In genomic region chr19:35828694-35829301, GRCh38 we compare ENCODE assay signal across 8 cellular contexts. TPM values are rescaled to one million over a fixed set of nuclear protein-coding genes. Genes with fewer than 3 reads are reported as not detected.
DNase-seq lines count a peak whose midpoint lies in the region; ATAC-seq, FAIRE-seq and TF ChIP-seq lines count a peak whose summit lies in the region.

No MANE protein-coding gene starts in this region.

- peak; percentile 58 for ATAC-seq in sciatic nerve

- H3K27me3 ChIP-seq in cardiac muscle cell: peaks cover 23% of the 10 kb centered on the region

- H3K36me3 Mint-ChIP-seq in activated T-helper 1 cell treated with anti-CD3 and anti-CD28 coated beads, Interleukin-12 subunit alpha, Interleukin-12 subunit beta, Interleukin-2, Interleukin-4 antibody, amounts not matched to agents 30 ng/mL and 10 ng/mL and 1 ng/mL, durations not matched to agents 14 hours and 24 hours and 36 hours (ENCODE audit: low read depth): no peaks in the 10 kb centered on the region

- H3K27me3 Mint-ChIP-seq in activated T-helper 1 cell treated with anti-CD3 and anti-CD28 coated beads, Interleukin-12 subunit alpha, Interleukin-12 subunit beta, Interleukin-2, Interleukin-4 antibody, amounts not matched to agents 30 ng/mL and 10 ng/mL and 1 ng/mL, durations not matched to agents 14 hours and 24 hours and 36 hours (ENCODE audit: insufficient read depth): peaks cover 11% of the 10 kb centered on the region

- no peaks in the 10 kb centered on the region for H3K4me1 ChIP-seq in cardiac muscle cell (ENCODE audit: low read depth)

- no peak for TF ChIP-seq CTCF in NB4 (IDR thresholded peaks at IDR 0.05; ENCODE audit: low read depth, low read length)
- TF ChIP-seq CTCF in cardiac muscle cell (IDR thresholded peaks at IDR 0.05; ENCODE audit: low read depth, low read length): no peak

- H3K27ac ChIP-seq in cardiac muscle cell: no peak overlapping the region

- no peak overlapping the region for H3K4me3 Mint-ChIP-seq in activated T-helper 1 cell treated with anti-CD3 and anti-CD28 coated beads, Interleukin-12 subunit alpha, Interleukin-12 subunit beta, Interleukin-2, Interleukin-4 antibody, amounts not matched to agents 30 ng/mL and 10 ng/mL and 1 ng/mL, durations not matched to agents 14 hours and 24 hours and 36 hours

- intact Hi-C loops in activated T-helper 1 cell treated with anti-CD3 and anti-CD28 coated beads, Interleukin-12 subunit alpha, Interleukin-12 subunit beta, Interleukin-2, Interleukin-4 antibody, amounts not matched to agents 30 ng/mL and 10 ng/mL and 1 ng/mL, durations not matched to agents 14 hours and 24 hours and 36 hours (cut with micrococcal nuclease): loop anchor here (1.0 kb wide), 1 partner anchor 52 kb away; no protein-coding TSS in a partner anchor
- intact Hi-C loops in sciatic nerve (cut with DNase I): no loop called here

- FAIRE-seq in frontal cortex (lab: Jason Lieb, UNC): no peak

- H3K4me1 Mint-ChIP-seq in activated T-helper 1 cell treated with anti-CD3 and anti-CD28 coated beads, Interleukin-12 subunit alpha, Interleukin-12 subunit beta, Interleukin-2, Interleukin-4 antibody, amounts not matched to agents 30 ng/mL and 10 ng/mL and 1 ng/mL, durations not matched to agents 14 hours and 24 hours and 36 hours (ENCODE audit: low read depth): no peaks in the 10 kb centered on the region

- no peak overlapping the region for H3K27ac Mint-ChIP-seq in activated T-helper 1 cell treated with anti-CD3 and anti-CD28 coated beads, Interleukin-12 subunit alpha, Interleukin-12 subunit beta, Interleukin-2, Interleukin-4 antibody, amounts not matched to agents 30 ng/mL and 10 ng/mL and 1 ng/mL, durations not matched to agents 14 hours and 24 hours and 36 hours

- no peaks in the 10 kb centered on the region for H3K36me3 ChIP-seq in cardiac muscle cell

- H3K4me3 ChIP-seq in NB4 (ENCODE audit: low read depth, low read length) (no peak overlapping the region), cardiac muscle cell (no peak overlapping the region)

- DNase-seq in COLO829 (ENCODE audit: low spot score): peak; percentile 64
- DNase-seq in NB4 (ENCODE audit: low read depth): peak; percentile 47
- DNase-seq in activated T-helper 1 cell treated with anti-CD3 and anti-CD28 coated beads, Interleukin-12 subunit alpha, Interleukin-12 subunit beta, Interleukin-2, Interleukin-4 antibody, amounts not matched to agents 30 ng/mL and 10 ng/mL and 1 ng/mL, durations not matched to agents 14 hours and 24 hours and 36 hours (ENCODE audit: low spot score): peak; percentile 43
- DNase-seq in cardiac muscle cell (ENCODE audit: low read depth in 1 of 2, low spot score in 1 of 2): peak; percentile 77 to 94
- DNase-seq in sciatic nerve (ENCODE audit: low spot score): peak; percentile 82
- DNase-seq in NK-92 treated with Interleukin-12 subunit alpha and Interleukin-12 subunit beta, amount 100 ng/mL, for 24 hours (lab: John Stamatoyannopoulos, UW): no peak
- DNase-seq in frontal cortex (ENCODE audit: low spot score in 2 of 2): no peak
- DNase-seq in NCI-H748 (lab: John Stamatoyannopoulos, UW; ENCODE audit: unreplicated experiment): no peak

- no peaks in the 10 kb centered on the region for H3K9me3 Mint-ChIP-seq in activated T-helper 1 cell treated with anti-CD3 and anti-CD28 coated beads, Interleukin-12 subunit alpha, Interleukin-12 subunit beta, Interleukin-2, Interleukin-4 antibody, amounts not matched to agents 30 ng/mL and 10 ng/mL and 1 ng/mL, durations not matched to agents 14 hours and 24 hours and 36 hours

- no peaks in the 10 kb centered on the region for H3K9me3 ChIP-seq in cardiac muscle cell (ENCODE audit: low read depth)

- no peak for TF ChIP-seq POLR2A in NB4 (IDR thresholded peaks at IDR 0.05; ENCODE audit: extremely low read depth, insufficient read length)

RNA-seq across cellular contexts. Expression of gene PRODH2, which starts 16.2 kb away (rescaled TPM):
- total RNA-seq in activated T-helper 1 cell treated with anti-CD3 and anti-CD28 coated beads, Interleukin-12 subunit alpha, Interleukin-12 subunit beta, Interleukin-2, Interleukin-4 antibody, amounts not matched to agents 30 ng/mL and 10 ng/mL and 1 ng/mL, durations not matched to agents 14 hours and 24 hours and 36 hours: not detected in 2 replicates
- total RNA-seq in cardiac muscle cell (0.09 TPM in 1 of 2 replicates, not detected in the other), sciatic nerve (not detected), frontal cortex (not detected)
- not detected in 2 replicates for polyA plus RNA-seq in cardiac muscle cell

RNA-seq across cellular contexts. Expression of gene NPHS1, which starts 23.5 kb away (rescaled TPM):
- total RNA-seq in activated T-helper 1 cell treated with anti-CD3 and anti-CD28 coated beads, Interleukin-12 subunit alpha, Interleukin-12 subunit beta, Interleukin-2, Interleukin-4 antibody, amounts not matched to agents 30 ng/mL and 10 ng/mL and 1 ng/mL, durations not matched to agents 14 hours and 24 hours and 36 hours: 0.05 TPM in 1 of 2 replicates, not detected in the other
- total RNA-seq in cardiac muscle cell: 1.1 and 1.3 TPM in 2 replicates
- polyA plus RNA-seq in cardiac muscle cell: 0.37 TPM in 1 of 2 replicates, not detected in the other
- total RNA-seq in sciatic nerve: not detected
- total RNA-seq in frontal cortex: 1.2 TPM

RNA-seq across cellular contexts. Expression of gene KIRREL2, which starts 27.9 kb away (rescaled TPM):
- total RNA-seq in activated T-helper 1 cell treated with anti-CD3 and anti-CD28 coated beads, Interleukin-12 subunit alpha, Interleukin-12 subunit beta, Interleukin-2, Interleukin-4 antibody, amounts not matched to agents 30 ng/mL and 10 ng/mL and 1 ng/mL, durations not matched to agents 14 hours and 24 hours and 36 hours: 1.7 TPM in 2 replicates
- total RNA-seq in cardiac muscle cell: 3.5 and 4.2 TPM in 2 replicates
- polyA plus RNA-seq in cardiac muscle cell: 3.2 and 3.7 TPM in 2 replicates
- 0.13 TPM for total RNA-seq in sciatic nerve
- total RNA-seq in frontal cortex: 0.41 TPM

RNA-seq across cellular contexts. Expression of gene APLP1, which starts 39.6 kb away (rescaled TPM):
- total RNA-seq in activated T-helper 1 cell treated with anti-CD3 and anti-CD28 coated beads, Interleukin-12 subunit alpha, Interleukin-12 subunit beta, Interleukin-2, Interleukin-4 antibody, amounts not matched to agents 30 ng/mL and 10 ng/mL and 1 ng/mL, durations not matched to agents 14 hours and 24 hours and 36 hours: 2.3 and 2.4 TPM in 2 replicates
- total RNA-seq in cardiac muscle cell (126 and 134 TPM in 2 replicates), sciatic nerve (14.1 TPM), frontal cortex (214 TPM)
- polyA plus RNA-seq in cardiac muscle cell: 117 and 157 TPM in 2 replicates

RNA-seq across cellular contexts. Expression of gene ARHGAP33, which starts 53.4 kb away (rescaled TPM):
- total RNA-seq in activated T-helper 1 cell treated with anti-CD3 and anti-CD28 coated beads, Interleukin-12 subunit alpha, Interleukin-12 subunit beta, Interleukin-2, Interleukin-4 antibody, amounts not matched to agents 30 ng/mL and 10 ng/mL and 1 ng/mL, durations not matched to agents 14 hours and 24 hours and 36 hours: 24.5 and 25.8 TPM in 2 replicates
- total RNA-seq in cardiac muscle cell (10.9 and 47.4 TPM in 2 replicates), sciatic nerve (26.8 TPM), frontal cortex (52.6 TPM)
- 16.1 and 31.9 TPM in 2 replicates for polyA plus RNA-seq in cardiac muscle cell

Comparison
In these comparisons a context has a peak if more than half of its experiments do, and no peak if none do; other contexts are left out.
1. DNase-seq: peak in COLO829 (single experiment), NB4 (single experiment), activated T-helper 1 cell treated with anti-CD3 and anti-CD28 coated beads, Interleukin-12 subunit alpha, Interleukin-12 subunit beta, Interleukin-2, Interleukin-4 antibody, amounts not matched to agents 30 ng/mL and 10 ng/mL and 1 ng/mL, durations not matched to agents 14 hours and 24 hours and 36 hours (single experiment), cardiac muscle cell (2 of 2) and sciatic nerve (single experiment); none in NK-92 treated with Interleukin-12 subunit alpha and Interleukin-12 subunit beta, amount 100 ng/mL, for 24 hours (single experiment), frontal cortex (0 of 2) and NCI-H748 (single experiment).